ENCODE assay signal across 1 cellular context in the genomic region with DNA sequence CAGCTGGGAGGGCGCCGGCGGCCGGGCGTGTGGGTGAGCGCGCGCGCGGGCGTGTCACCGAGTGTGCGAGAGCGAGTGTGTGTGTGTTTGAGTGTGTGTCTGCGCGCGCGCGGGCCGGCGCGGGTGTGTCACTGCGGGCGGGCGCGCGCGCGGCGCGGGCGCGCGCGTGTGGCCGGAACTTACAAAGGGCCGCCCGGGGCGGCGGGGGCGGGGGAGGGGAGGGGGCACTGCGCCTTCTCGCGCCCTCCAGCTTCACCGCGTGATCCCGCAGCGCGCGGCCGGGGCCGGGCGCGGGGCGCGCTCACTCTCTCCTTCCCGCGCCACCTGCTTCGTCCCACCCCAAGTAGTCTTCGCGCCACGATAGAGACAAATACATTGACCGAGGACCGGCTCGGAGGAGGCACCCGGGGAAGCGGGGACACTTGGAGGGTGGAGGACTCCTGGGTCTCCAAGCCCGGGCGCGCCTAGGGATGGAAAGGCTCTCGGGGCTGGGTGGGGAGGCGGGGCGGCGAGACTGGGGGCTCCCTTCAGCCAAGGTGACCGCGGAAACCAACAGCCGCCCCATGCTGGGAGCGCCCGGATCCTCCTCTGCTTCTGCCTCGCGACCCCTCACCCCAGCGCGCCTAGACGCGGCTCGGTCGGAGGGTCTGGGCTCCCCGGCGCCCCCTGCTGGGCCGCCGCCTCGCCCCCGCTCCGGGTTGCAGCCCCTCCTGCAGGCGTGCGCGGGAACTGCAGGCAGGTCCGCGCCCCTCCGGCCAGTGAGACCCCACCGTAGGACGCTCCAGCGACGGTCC.
TF ChIP-seq lines count a peak whose summit lies in the region.

A gene with protein sequence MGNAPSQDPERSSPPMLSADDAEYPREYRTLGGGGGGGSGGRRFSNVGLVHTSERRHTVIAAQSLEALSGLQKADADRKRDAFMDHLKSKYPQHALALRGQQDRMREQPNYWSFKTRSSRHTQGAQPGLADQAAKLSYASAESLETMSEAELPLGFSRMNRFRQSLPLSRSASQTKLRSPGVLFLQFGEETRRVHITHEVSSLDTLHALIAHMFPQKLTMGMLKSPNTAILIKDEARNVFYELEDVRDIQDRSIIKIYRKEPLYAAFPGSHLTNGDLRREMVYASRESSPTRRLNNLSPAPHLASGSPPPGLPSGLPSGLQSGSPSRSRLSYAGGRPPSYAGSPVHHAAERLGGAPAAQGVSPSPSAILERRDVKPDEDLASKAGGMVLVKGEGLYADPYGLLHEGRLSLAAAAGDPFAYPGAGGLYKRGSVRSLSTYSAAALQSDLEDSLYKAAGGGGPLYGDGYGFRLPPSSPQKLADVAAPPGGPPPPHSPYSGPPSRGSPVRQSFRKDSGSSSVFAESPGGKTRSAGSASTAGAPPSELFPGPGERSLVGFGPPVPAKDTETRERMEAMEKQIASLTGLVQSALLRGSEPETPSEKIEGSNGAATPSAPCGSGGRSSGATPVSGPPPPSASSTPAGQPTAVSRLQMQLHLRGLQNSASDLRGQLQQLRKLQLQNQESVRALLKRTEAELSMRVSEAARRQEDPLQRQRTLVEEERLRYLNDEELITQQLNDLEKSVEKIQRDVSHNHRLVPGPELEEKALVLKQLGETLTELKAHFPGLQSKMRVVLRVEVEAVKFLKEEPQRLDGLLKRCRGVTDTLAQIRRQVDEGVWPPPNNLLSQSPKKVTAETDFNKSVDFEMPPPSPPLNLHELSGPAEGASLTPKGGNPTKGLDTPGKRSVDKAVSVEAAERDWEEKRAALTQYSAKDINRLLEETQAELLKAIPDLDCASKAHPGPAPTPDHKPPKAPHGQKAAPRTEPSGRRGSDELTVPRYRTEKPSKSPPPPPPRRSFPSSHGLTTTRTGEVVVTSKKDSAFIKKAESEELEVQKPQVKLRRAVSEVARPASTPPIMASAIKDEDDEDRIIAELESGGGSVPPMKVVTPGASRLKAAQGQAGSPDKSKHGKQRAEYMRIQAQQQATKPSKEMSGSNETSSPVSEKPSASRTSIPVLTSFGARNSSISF (minus strand): TSS at position 101 of the 794 bp plus-strand sequence. CDS start 247 bp downstream, outside the sequence.

TF ChIP-seq in HCT116, 20 proteins besides CTCF, POLR2A, EP300 and RAD21:
- TF ChIP-seq, protein P1, sequence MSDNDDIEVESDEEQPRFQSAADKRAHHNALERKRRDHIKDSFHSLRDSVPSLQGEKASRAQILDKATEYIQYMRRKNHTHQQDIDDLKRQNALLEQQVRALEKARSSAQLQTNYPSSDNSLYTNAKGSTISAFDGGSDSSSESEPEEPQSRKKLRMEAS (IDR thresholded peaks at IDR 0.05): no peak; the same call in 1 of the 2 replicates
- peak; percentile 48 for TF ChIP-seq TCF7L2 (IDR thresholded peaks at IDR 0.05; ENCODE audit: borderline replicate concordance, extremely low read depth, insufficient read depth, insufficient read length)
- no peak for TF ChIP-seq ELF1 (IDR thresholded peaks at IDR 0.05; ENCODE audit: borderline replicate concordance, low read depth)
- peak; percentile 34; the same call in 1 of the 2 replicates for TF ChIP-seq POLR2AphosphoS5 (IDR thresholded peaks at IDR 0.05; ENCODE audit: low read depth, low read length)
- peak; percentile 88 for TF ChIP-seq EGR1 (IDR thresholded peaks at IDR 0.05; ENCODE audit: low read depth)
